1 cellular context compared by ENCODE assay signal in the genomic region with DNA sequence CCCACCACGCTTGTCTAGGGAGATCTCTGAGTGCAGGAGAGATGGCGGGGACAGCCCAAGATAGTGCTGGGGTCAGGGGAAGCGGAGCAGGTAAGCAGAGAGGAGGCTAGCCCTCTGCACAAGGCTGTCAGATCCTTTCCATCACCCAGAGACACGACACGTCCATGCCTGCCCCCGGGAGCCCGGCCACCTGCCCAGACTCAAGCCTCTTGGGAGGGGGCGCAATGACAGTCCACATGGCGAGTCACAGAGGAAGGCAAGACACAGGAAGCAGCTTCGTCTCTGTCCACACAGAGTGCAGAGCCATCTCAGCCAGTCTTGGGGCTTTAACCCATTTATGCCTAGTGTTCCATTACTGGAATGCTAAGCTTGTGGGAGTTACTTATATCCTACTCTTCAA.
TF ChIP-seq lines count a peak whose summit lies in the region.

No MANE protein-coding gene starts in this region.

TF ChIP-seq in SK-N-SH, 30 proteins besides CTCF, POLR2A, EP300 and RAD21:
- TF ChIP-seq, protein P1, sequence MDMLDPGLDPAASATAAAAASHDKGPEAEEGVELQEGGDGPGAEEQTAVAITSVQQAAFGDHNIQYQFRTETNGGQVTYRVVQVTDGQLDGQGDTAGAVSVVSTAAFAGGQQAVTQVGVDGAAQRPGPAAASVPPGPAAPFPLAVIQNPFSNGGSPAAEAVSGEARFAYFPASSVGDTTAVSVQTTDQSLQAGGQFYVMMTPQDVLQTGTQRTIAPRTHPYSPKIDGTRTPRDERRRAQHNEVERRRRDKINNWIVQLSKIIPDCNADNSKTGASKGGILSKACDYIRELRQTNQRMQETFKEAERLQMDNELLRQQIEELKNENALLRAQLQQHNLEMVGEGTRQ (IDR thresholded peaks at IDR 0.05; ENCODE audit: borderline replicate concordance, low read depth, low read length) = no peak
- no peak for TF ChIP-seq TEAD4 (IDR thresholded peaks at IDR 0.05; ENCODE audit: borderline replicate concordance, insufficient read depth)
- TF ChIP-seq, protein P2, sequence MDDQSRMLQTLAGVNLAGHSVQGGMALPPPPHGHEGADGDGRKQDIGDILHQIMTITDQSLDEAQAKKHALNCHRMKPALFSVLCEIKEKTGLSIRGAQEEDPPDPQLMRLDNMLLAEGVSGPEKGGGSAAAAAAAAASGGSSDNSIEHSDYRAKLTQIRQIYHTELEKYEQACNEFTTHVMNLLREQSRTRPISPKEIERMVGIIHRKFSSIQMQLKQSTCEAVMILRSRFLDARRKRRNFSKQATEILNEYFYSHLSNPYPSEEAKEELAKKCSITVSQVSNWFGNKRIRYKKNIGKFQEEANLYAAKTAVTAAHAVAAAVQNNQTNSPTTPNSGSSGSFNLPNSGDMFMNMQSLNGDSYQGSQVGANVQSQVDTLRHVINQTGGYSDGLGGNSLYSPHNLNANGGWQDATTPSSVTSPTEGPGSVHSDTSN (IDR thresholded peaks at IDR 0.05) = no peak
- TF ChIP-seq, protein P3, sequence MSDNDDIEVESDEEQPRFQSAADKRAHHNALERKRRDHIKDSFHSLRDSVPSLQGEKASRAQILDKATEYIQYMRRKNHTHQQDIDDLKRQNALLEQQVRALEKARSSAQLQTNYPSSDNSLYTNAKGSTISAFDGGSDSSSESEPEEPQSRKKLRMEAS (IDR thresholded peaks at IDR 0.05; ENCODE audit: low read depth) = no peak
- TF ChIP-seq FOXM1 (IDR thresholded peaks at IDR 0.05; ENCODE audit: low read depth) = no peak
- TF ChIP-seq NRF1 (IDR thresholded peaks at IDR 0.05; ENCODE audit: low read depth, low read length) = no peak
- TF ChIP-seq, protein P4, sequence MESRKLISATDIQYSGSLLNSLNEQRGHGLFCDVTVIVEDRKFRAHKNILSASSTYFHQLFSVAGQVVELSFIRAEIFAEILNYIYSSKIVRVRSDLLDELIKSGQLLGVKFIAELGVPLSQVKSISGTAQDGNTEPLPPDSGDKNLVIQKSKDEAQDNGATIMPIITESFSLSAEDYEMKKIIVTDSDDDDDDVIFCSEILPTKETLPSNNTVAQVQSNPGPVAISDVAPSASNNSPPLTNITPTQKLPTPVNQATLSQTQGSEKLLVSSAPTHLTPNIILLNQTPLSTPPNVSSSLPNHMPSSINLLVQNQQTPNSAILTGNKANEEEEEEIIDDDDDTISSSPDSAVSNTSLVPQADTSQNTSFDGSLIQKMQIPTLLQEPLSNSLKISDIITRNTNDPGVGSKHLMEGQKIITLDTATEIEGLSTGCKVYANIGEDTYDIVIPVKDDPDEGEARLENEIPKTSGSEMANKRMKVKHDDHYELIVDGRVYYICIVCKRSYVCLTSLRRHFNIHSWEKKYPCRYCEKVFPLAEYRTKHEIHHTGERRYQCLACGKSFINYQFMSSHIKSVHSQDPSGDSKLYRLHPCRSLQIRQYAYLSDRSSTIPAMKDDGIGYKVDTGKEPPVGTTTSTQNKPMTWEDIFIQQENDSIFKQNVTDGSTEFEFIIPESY (IDR thresholded peaks at IDR 0.05; ENCODE audit: borderline replicate concordance, low read depth) = no peak
- no peak for TF ChIP-seq YY1 (IDR thresholded peaks at IDR 0.05; ENCODE audit: low read depth)
- no peak for TF ChIP-seq MXI1 (IDR thresholded peaks at IDR 0.05; ENCODE audit: low read depth, low read length)
